In the genomic region with DNA sequence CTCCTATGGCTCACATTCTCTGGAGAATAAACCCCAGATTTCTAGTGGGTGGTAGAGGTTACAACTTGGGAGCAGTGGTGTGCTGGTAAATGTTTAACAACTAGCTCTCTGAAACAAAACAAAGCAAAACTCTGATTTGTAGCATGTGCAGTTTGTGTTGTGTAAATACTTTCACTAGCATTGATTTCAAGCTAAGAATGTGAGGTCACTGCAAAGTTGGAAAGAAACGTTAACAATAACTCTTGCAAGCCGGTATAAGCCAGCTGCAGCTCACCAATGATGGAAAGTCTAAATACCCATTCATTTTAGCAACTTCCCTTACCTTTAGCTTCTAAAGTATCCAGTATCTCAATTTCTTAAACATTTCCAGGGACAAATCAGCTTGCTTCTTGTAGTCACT, we compare ENCODE assay signal across 16 cellular contexts.
"Had no signal": no experiment of that assay in that cellular context is flagged by ENCODE, and none has a peak within 500 bp of the region (broad histone marks: within the 10 kb centered on the region; RNA-seq: fewer than 3 reads in every experiment).

No MANE protein-coding gene starts in this region.

- H3K27me3 ChIP-seq: sigmoid colon, testis had no signal

- H3K36me3 ChIP-seq: sigmoid colon had no signal

- H3K4me3 ChIP-seq: lung, mucosa of descending colon, psoas muscle, sigmoid colon, testis had no signal

- H3K27ac Mint-ChIP-seq: activated CD8-positive, alpha-beta T cell treated with anti-CD3 and anti-CD28 coated beads for 36 hours; dendritic cell treated with granulocyte-macrophage colony-stimulating factor and Interleukin-4, amounts not matched to agents 40 ng/mL and 50 ng/mL, for 4 days; effector memory CD8-positive, alpha-beta T cell; natural killer cell had no signal

- H3K27ac ChIP-seq: sigmoid colon, testis, VCaP had no signal

- H3K27me3 Mint-ChIP-seq: activated CD8-positive, alpha-beta T cell treated with anti-CD3 and anti-CD28 coated beads for 36 hours had no signal

- DNase-seq: activated CD8-positive, alpha-beta T cell treated with anti-CD3 and anti-CD28 coated beads for 36 hours; activated naive CD4-positive, alpha-beta T cell treated with anti-CD3 and anti-CD28 coated beads, Interleukin-2, amount 50 U/mL, for 16 hours; amygdala; cerebellar nuclear complex; effector memory CD8-positive, alpha-beta T cell; mucosa of descending colon; natural killer cell; psoas muscle; sigmoid colon; stimulated activated CD4-positive, alpha-beta T cell treated with anti-CD3 and anti-CD28 coated beads, Interleukin-2, amount 100 ng/mL, for 24 hours; stimulated activated naive CD4-positive, alpha-beta T cell; T-helper 9 cell; testis had no signal

- H3K4me1 Mint-ChIP-seq: natural killer cell had no signal

- H3K9me3 Mint-ChIP-seq: activated CD8-positive, alpha-beta T cell treated with anti-CD3 and anti-CD28 coated beads for 36 hours; dendritic cell treated with granulocyte-macrophage colony-stimulating factor and Interleukin-4, amounts not matched to agents 40 ng/mL and 50 ng/mL, for 4 days; effector memory CD8-positive, alpha-beta T cell had no signal

- H3K36me3 Mint-ChIP-seq: natural killer cell had no signal

- H3K4me3 Mint-ChIP-seq: activated CD8-positive, alpha-beta T cell treated with anti-CD3 and anti-CD28 coated beads for 36 hours; dendritic cell treated with granulocyte-macrophage colony-stimulating factor and Interleukin-4, amounts not matched to agents 40 ng/mL and 50 ng/mL, for 4 days; effector memory CD8-positive, alpha-beta T cell; natural killer cell had no signal

- H3K4me1 ChIP-seq: testis had no signal

- H3K9me3 ChIP-seq: mucosa of descending colon, psoas muscle, sigmoid colon, testis had no signal

- ATAC-seq: activated CD8-positive, alpha-beta T cell treated with anti-CD3 and anti-CD28 coated beads for 36 hours; effector memory CD8-positive, alpha-beta T cell; mucosa of descending colon; natural killer cell had no signal
